ENCODE assay signal across 9 cellular contexts in the genomic region with DNA sequence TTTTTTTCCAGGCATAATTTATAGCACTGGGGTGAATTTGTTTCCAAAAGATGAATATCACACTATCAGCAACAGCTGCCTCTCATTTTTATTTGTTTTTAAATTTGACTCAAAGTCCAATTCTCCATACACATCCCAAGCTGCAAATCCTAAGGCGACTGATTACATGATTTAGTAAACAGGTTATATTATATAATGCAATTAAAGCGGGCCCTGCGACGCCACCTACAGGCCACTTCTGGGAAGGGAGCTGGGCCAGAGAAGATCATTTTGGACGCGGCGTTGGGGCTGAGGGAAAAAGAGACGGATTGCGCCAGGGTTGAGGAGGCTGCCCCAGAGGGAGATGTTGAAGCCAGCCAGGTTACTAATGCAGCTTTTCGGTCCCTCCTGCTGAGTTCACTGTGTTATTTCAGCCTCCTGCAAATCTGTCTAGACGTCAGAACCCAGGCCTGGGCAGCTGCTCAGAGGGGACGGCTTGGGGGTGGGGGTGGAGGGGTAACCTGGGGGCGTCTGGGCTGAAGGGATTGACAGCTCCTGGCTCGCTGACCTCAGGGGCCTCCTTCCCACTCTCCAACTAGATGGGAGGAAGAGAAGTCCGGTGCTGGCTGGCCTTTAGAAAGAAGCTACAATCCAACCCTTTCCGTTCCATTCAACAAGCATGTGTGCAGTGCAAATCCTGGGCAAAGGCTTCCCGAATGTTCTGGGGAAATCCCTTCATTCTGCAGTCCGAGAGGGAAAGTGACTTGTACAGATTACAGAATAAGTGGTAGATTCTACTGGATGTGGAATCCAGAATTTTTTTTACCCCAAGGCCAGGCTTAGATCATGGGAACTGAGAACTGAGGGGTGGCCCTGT.
DNase-seq lines count a peak whose midpoint lies in the region; ATAC-seq and TF ChIP-seq lines count a peak whose summit lies in the region.
"Had no signal": no experiment of that assay in that cellular context is flagged by ENCODE, and none has a peak within 500 bp of the region (broad histone marks: within the 10 kb centered on the region; RNA-seq: fewer than 3 reads in every experiment).

No MANE protein-coding gene starts in this region.

- H3F3A ChIP-seq in PC-3 (ENCODE audit: low read length, unreplicated experiment), result no peaks in the 10 kb centered on the region

- no peaks in the 10 kb centered on the region for H3K36me3 ChIP-seq in PC-3 (ENCODE audit: low read depth, low read length)

- no peak overlapping the region for H2AFZ ChIP-seq in PC-3 (ENCODE audit: low read length)

- ATAC-seq in HG03175 (IDR thresholded peaks at IDR 0.05; ENCODE audit: unreplicated experiment), result peak; percentile 61
- ATAC-seq in PC-3, result peak; percentile 81
- ATAC-seq in activated naive CD8-positive, alpha-beta T cell treated with anti-CD3 and anti-CD28 coated beads, Interleukin-2, amount 10 ng/mL, durations not matched to agents 7 days and 5 days (ENCODE audit: low read depth), result peak; percentile 53
- ATAC-seq in Right ventricle myocardium superior (ENCODE audit: poor library complexity), result peak; percentile 89
- ATAC-seq in GM18498 (IDR thresholded peaks at IDR 0.05; ENCODE audit: unreplicated experiment), result no peak
- ATAC-seq in HG02885 (IDR thresholded peaks at IDR 0.05; ENCODE audit: poor library complexity, unreplicated experiment), result no peak

- peaks cover 44% of the 10 kb centered on the region for H3K27me3 ChIP-seq in PC-3 (ENCODE audit: low read length)

- BruUV-seq in PC-3 (replicated peaks; lab: Mats Ljungman, UMichigan), result no TSS peak

- H3K79me2 ChIP-seq in PC-3 (ENCODE audit: low read length), result no peaks in the 10 kb centered on the region

- intact Hi-C loops in PC-3 (cut with micrococcal nuclease) (loop anchor here (1.0 to 5.0 kb wide), 3 partner anchors 61 to 255 kb away; no protein-coding TSS in a partner anchor), Right ventricle myocardium superior (cut with DNase I) (loop anchor here (5.0 kb wide), 1 partner anchor 254 kb away; no protein-coding TSS in a partner anchor), posterior vena cava (cut with DNase I) (loop anchor here (5.0 kb wide), 3 partner anchors 41 to 394 kb away; a partner anchor contains a TSS)

- no peak overlapping the region for H3K27ac Mint-ChIP-seq in activated naive CD8-positive, alpha-beta T cell treated with anti-CD3 and anti-CD28 coated beads, Interleukin-2, amount 10 ng/mL, durations not matched to agents 7 days and 5 days
- H3K27ac Mint-ChIP-seq: stimulated activated naive CD8-positive, alpha-beta T cell treated with anti-CD3 and anti-CD28 coated beads, Interleukin-15, Interleukin-2, amounts not matched to agents 100 ng/mL and 50 ng/mL, for 24 hours had no signal

- no peak overlapping the region for H3K4me2 ChIP-seq in PC-3 (ENCODE audit: low read length)

- H3K9me2 ChIP-seq in PC-3 (replicated peaks; ENCODE audit: low read length), result no peaks in the 10 kb centered on the region

- TF ChIP-seq CTCF in PC-3 (conservative IDR thresholded peaks at IDR 0.05; ENCODE audit: low read depth, low read length), result peak; percentile 96

- POLR2A ChIA-PET in PC-3 (lab: Charles Lee; ENCODE audit: unreplicated experiment), result no interaction called here
- POLR2A ChIA-PET in activated naive CD8-positive, alpha-beta T cell treated with anti-CD3 and anti-CD28 coated beads, Interleukin-2, amount 10 ng/mL, durations not matched to agents 7 days and 5 days (lab: Charles Lee), result no interaction called here

- H3K9me3 ChIP-seq in PC-3 (ENCODE audit: low read length), result no peaks in the 10 kb centered on the region

- CTCF ChIA-PET in PC-3 (lab: Charles Lee), result interaction anchor here (0.5 to 2.2 kb wide), 10 partner anchors 11 to 470 kb away, joined by 3 to 10 read pairs (median 4); a partner anchor contains a TSS

- DNase-seq in DMS53 (lab: John Stamatoyannopoulos, UW) (peak; percentile 64), PC-3 (peak; percentile 74), Right ventricle myocardium superior (peak; percentile 88), posterior vena cava (ENCODE audit: low spot score) (peak; percentile 96)
- DNase-seq in activated naive CD8-positive, alpha-beta T cell treated with anti-CD3 and anti-CD28 coated beads, Interleukin-2, amount 10 ng/mL, durations not matched to agents 7 days and 5 days, result peak; percentile 52

- H3K4me1 Mint-ChIP-seq in activated naive CD8-positive, alpha-beta T cell treated with anti-CD3 and anti-CD28 coated beads, Interleukin-2, amount 10 ng/mL, durations not matched to agents 7 days and 5 days, result no peaks in the 10 kb centered on the region

- H4K20me1 ChIP-seq in PC-3 (ENCODE audit: low read length), result no peaks in the 10 kb centered on the region

- no peak overlapping the region for H3K9ac ChIP-seq in PC-3 (ENCODE audit: low read length)

- H3K4me1 ChIP-seq in PC-3 (ENCODE audit: insufficient read depth, low read length), result no peaks in the 10 kb centered on the region

- H3K27ac ChIP-seq in PC-3 (ENCODE audit: low read length), result no peak overlapping the region

- H3K9me3 Mint-ChIP-seq in activated naive CD8-positive, alpha-beta T cell treated with anti-CD3 and anti-CD28 coated beads, Interleukin-2, amount 10 ng/mL, durations not matched to agents 7 days and 5 days, result no peaks in the 10 kb centered on the region
- H3K9me3 Mint-ChIP-seq: stimulated activated naive CD8-positive, alpha-beta T cell treated with anti-CD3 and anti-CD28 coated beads, Interleukin-15, Interleukin-2, amounts not matched to agents 100 ng/mL and 50 ng/mL, for 24 hours had no signal

- no peaks in the 10 kb centered on the region for H3K36me3 Mint-ChIP-seq in activated naive CD8-positive, alpha-beta T cell treated with anti-CD3 and anti-CD28 coated beads, Interleukin-2, amount 10 ng/mL, durations not matched to agents 7 days and 5 days

- peaks cover 6% of the 10 kb centered on the region for H3K27me3 Mint-ChIP-seq in activated naive CD8-positive, alpha-beta T cell treated with anti-CD3 and anti-CD28 coated beads, Interleukin-2, amount 10 ng/mL, durations not matched to agents 7 days and 5 days

- no peak overlapping the region for H3K4me3 ChIP-seq in PC-3 (ENCODE audit: low read length)

- H3K4me3 Mint-ChIP-seq in activated naive CD8-positive, alpha-beta T cell treated with anti-CD3 and anti-CD28 coated beads, Interleukin-2, amount 10 ng/mL, durations not matched to agents 7 days and 5 days, result no peak overlapping the region
- H3K4me3 Mint-ChIP-seq: stimulated activated naive CD8-positive, alpha-beta T cell treated with anti-CD3 and anti-CD28 coated beads, Interleukin-15, Interleukin-2, amounts not matched to agents 100 ng/mL and 50 ng/mL, for 24 hours had no signal

Comparison
In these comparisons a context has a peak if more than half of its experiments do, and no peak if none do; other contexts are left out.
1. ATAC-seq: peak in HG03175 (single experiment), PC-3 (single experiment), activated naive CD8-positive, alpha-beta T cell treated with anti-CD3 and anti-CD28 coated beads, Interleukin-2, amount 10 ng/mL, durations not matched to agents 7 days and 5 days (single experiment) and Right ventricle myocardium superior (single experiment); none in GM18498 (single experiment) and HG02885 (single experiment).
2. Peak in every context shown above with its lines, with median percentiles within 50 percentile points of each other: DNase-seq.